Comparison of ENCODE assay signal across 7 cellular contexts in genomic region chr19:8423821-8424223, GRCh38. TPM values are rescaled to one million over a fixed set of nuclear protein-coding genes. Genes with fewer than 3 reads are reported as not detected.
DNase-seq lines count a peak whose midpoint lies in the region; ATAC-seq and TF ChIP-seq lines count a peak whose summit lies in the region.

No MANE protein-coding gene starts in this region.

- DNase-seq in HS-27A (ENCODE audit: low read depth) (peak; percentile 83), SKM-1 treated with dmso at 0.1 percent for 144 hours (lab: John Stamatoyannopoulos, UW; ENCODE audit: unreplicated experiment) (peak; percentile 80), fibroblast of villous mesenchyme (ENCODE audit: low read depth) (peak; percentile 99), omental fat pad (ENCODE audit: low spot score) (peak; percentile 88)
- DNase-seq in activated T-cell treated with anti-CD3 and anti-CD28 coated beads, Interleukin-2, amount 50 U/mL, for 24 hours = no peak
- DNase-seq in stimulated activated naive CD8-positive, alpha-beta T cell treated with anti-CD3 and anti-CD28 coated beads, Interleukin-15, amount 100 ng/mL, for 72 hours = no peak

- no peak for TF ChIP-seq CTCF in fibroblast of villous mesenchyme (IDR thresholded peaks at IDR 0.05; ENCODE audit: insufficient read depth, low read depth, low read length)
- TF ChIP-seq CTCF in omental fat pad (IDR thresholded peaks at IDR 0.05) = no peak

- no peak overlapping the region for H3K4me3 ChIP-seq in fibroblast of villous mesenchyme (ENCODE audit: low read depth, low read length)

- H3K27ac Mint-ChIP-seq in activated T-cell treated with anti-CD3 and anti-CD28 coated beads, Interleukin-2, amount 50 U/mL, for 24 hours = no peak overlapping the region
- no peak overlapping the region for H3K27ac Mint-ChIP-seq in stimulated activated naive CD8-positive, alpha-beta T cell treated with anti-CD3 and anti-CD28 coated beads, Interleukin-15, amount 100 ng/mL, for 72 hours

- peak; percentile 96 for ATAC-seq in omental fat pad (ENCODE audit: low FRiP score)
- no peak for ATAC-seq in GM19324 (IDR thresholded peaks at IDR 0.05; ENCODE audit: low FRiP score, unreplicated experiment)
- ATAC-seq in stimulated activated naive CD8-positive, alpha-beta T cell treated with anti-CD3 and anti-CD28 coated beads, Interleukin-15, amount 100 ng/mL, for 72 hours = no peak

- peaks cover 13% of the 10 kb centered on the region for H3K36me3 Mint-ChIP-seq in activated T-cell treated with anti-CD3 and anti-CD28 coated beads, Interleukin-2, amount 50 U/mL, for 24 hours (ENCODE audit: low read depth)

- H3K27me3 Mint-ChIP-seq in activated T-cell treated with anti-CD3 and anti-CD28 coated beads, Interleukin-2, amount 50 U/mL, for 24 hours = no peaks in the 10 kb centered on the region
- no peaks in the 10 kb centered on the region for H3K27me3 Mint-ChIP-seq in stimulated activated naive CD8-positive, alpha-beta T cell treated with anti-CD3 and anti-CD28 coated beads, Interleukin-15, amount 100 ng/mL, for 72 hours

- no peaks in the 10 kb centered on the region for H3K4me1 Mint-ChIP-seq in activated T-cell treated with anti-CD3 and anti-CD28 coated beads, Interleukin-2, amount 50 U/mL, for 24 hours (ENCODE audit: low read depth)
- H3K4me1 Mint-ChIP-seq in stimulated activated naive CD8-positive, alpha-beta T cell treated with anti-CD3 and anti-CD28 coated beads, Interleukin-15, amount 100 ng/mL, for 72 hours = no peaks in the 10 kb centered on the region

- no peak overlapping the region for H3K4me3 Mint-ChIP-seq in activated T-cell treated with anti-CD3 and anti-CD28 coated beads, Interleukin-2, amount 50 U/mL, for 24 hours
- no peak overlapping the region for H3K4me3 Mint-ChIP-seq in stimulated activated naive CD8-positive, alpha-beta T cell treated with anti-CD3 and anti-CD28 coated beads, Interleukin-15, amount 100 ng/mL, for 72 hours

- no peaks in the 10 kb centered on the region for H3K9me3 Mint-ChIP-seq in activated T-cell treated with anti-CD3 and anti-CD28 coated beads, Interleukin-2, amount 50 U/mL, for 24 hours
- no peaks in the 10 kb centered on the region for H3K9me3 Mint-ChIP-seq in stimulated activated naive CD8-positive, alpha-beta T cell treated with anti-CD3 and anti-CD28 coated beads, Interleukin-15, amount 100 ng/mL, for 72 hours

RNA-seq across cellular contexts. Expression of gene MARCHF2, which starts 10.7 kb away (rescaled TPM):
- total RNA-seq in fibroblast of villous mesenchyme = 51.8 and 70.9 TPM in 2 replicates
- 100 to 1,000 TPM; 167 to 296 (median 203) TPM for total RNA-seq in omental fat pad

RNA-seq across cellular contexts. Expression of gene HNRNPM, which starts 21.0 kb away (rescaled TPM):
- total RNA-seq in fibroblast of villous mesenchyme (41.9 and 49.0 TPM in 2 replicates), omental fat pad (100 to 1,000 TPM in 3 of 4 donors, 10 to 100 TPM in 1; 80.4 to 158 (median 111) TPM)

RNA-seq across cellular contexts. Expression of gene RAB11B, which starts 33.7 kb away (rescaled TPM):
- total RNA-seq in fibroblast of villous mesenchyme = 27.6 and 27.7 TPM in 2 replicates
- 10 to 100 TPM; 31.6 to 55.6 (median 41.2) TPM for total RNA-seq in omental fat pad

RNA-seq across cellular contexts. Expression of gene ANGPTL4, which starts 59.9 kb away (rescaled TPM):
- total RNA-seq in fibroblast of villous mesenchyme (0.64 and 1.3 TPM in 2 replicates), omental fat pad (100 to 1,000 TPM in 3 of 4 donors, 10 to 100 TPM in 1; 62.6 to 405 (median 250) TPM)

Comparison
In these comparisons a context has a peak if more than half of its experiments do, and no peak if none do; other contexts are left out.
1. DNase-seq: peak in HS-27A (single experiment), SKM-1 treated with dmso at 0.1 percent for 144 hours (single experiment), fibroblast of villous mesenchyme (single experiment) and omental fat pad (single experiment); none in activated T-cell treated with anti-CD3 and anti-CD28 coated beads, Interleukin-2, amount 50 U/mL, for 24 hours (single experiment) and stimulated activated naive CD8-positive, alpha-beta T cell treated with anti-CD3 and anti-CD28 coated beads, Interleukin-15, amount 100 ng/mL, for 72 hours (0 of 2).